In the genomic region with DNA sequence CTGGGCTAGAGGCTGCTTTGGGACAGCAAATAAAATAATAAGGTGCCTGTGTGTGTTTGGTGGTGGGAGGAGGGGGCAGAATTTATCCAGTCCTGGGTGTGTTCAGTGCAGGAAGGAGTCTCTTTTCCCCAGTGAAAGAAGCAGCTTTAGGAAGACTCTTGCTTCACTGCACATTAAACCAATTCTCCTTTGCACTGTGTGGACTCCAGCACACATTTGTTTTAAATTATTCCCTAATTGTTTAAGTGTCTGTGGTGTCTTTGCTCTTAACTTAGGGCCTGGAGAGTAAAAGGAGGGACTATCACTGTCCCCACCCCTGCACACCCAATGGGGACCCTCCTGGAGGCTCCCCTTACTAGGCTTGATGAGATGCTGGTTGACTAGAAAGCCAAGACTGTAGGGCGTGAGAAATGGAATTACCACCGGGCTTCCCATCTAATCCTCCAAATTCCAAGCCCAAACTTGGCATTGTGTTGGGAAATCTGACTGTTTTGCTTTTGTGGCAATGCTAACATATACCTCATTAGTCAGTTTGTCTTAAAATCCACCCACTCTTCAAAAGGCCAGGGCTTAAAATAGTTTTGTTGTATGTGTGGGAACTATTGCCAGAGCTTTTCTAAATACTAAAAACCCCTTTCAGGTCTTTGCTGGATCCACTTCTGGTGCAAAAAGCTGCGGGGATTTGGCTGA, we compare ENCODE assay signal across 32 cellular contexts. TPM values are rescaled to one million over a fixed set of nuclear protein-coding genes. Genes with fewer than 3 reads are reported as not detected.
DNase-seq lines count a peak whose midpoint lies in the region; ATAC-seq and TF ChIP-seq lines count a peak whose summit lies in the region.
"Had no signal": no experiment of that assay in that cellular context is flagged by ENCODE, and none has a peak within 500 bp of the region (broad histone marks: within the 10 kb centered on the region; RNA-seq: fewer than 3 reads in every experiment).

No MANE protein-coding gene starts in this region.

- H3K14ac ChIP-seq in H9 (ENCODE audit: insufficient read depth, low read length) = no peak overlapping the region

- no peak overlapping the region for H3K56ac ChIP-seq in H9 (ENCODE audit: insufficient read length, low read depth, low read length)

- H2BK12ac ChIP-seq in H9 (ENCODE audit: insufficient read length, low read depth, low read length) = no peak overlapping the region

- H3K9me3 ChIP-seq in hepatocyte (ENCODE audit: low read depth) (peaks cover 5% of the 10 kb centered on the region), stomach smooth muscle (ENCODE audit: control insufficient read depth in 2 of 2, low read length in 2 of 2) (no peaks in the 10 kb centered on the region), H9 (ENCODE audit: control insufficient read depth, low read depth, low read length) (no peaks in the 10 kb centered on the region)
- H3K9me3 ChIP-seq: MG63, neutrophil had no signal

- no peaks in the 10 kb centered on the region for H3K9me3 Mint-ChIP-seq in H9

- no peak overlapping the region for H2AK5ac ChIP-seq in H9 (ENCODE audit: insufficient read length, low read length)

- ATAC-seq in HG03378 (IDR thresholded peaks at IDR 0.05; ENCODE audit: unreplicated experiment) = no peak

- WGBS in hepatocyte (ENCODE audit: low lambda C conversion rate, missing lambda C conversion rate) = 72% methylated on average over 3 of the region's 3 CpGs
- WGBS in H9 (ENCODE audit: extremely low coverage, insufficient read length, low lambda C conversion rate) = no CpG with 5 or more reads among the region's 3 CpGs

- H4K8ac ChIP-seq in H9 (replicated peaks; ENCODE audit: insufficient read length, low read depth, low read length) = no peak overlapping the region

- H3K36me3 Mint-ChIP-seq in H9 (ENCODE audit: insufficient read depth in 1 of 3, low read depth in 3 of 3) = no peaks in the 10 kb centered on the region; a peak in 1 of 7 replicates
- H3K36me3 Mint-ChIP-seq: immature natural killer cell had no signal

- H2BK5ac ChIP-seq in H9 (ENCODE audit: insufficient read length, low read length) = no peak overlapping the region

- H3K9ac ChIP-seq in stomach smooth muscle (ENCODE audit: low read length in 2 of 2) (peak overlapping the region in 1 of 2 donors; percentile 36), H9 (ENCODE audit: extremely low read depth, insufficient read length, low read length) (no peak overlapping the region)

- no peaks in the 10 kb centered on the region for H3K23me2 ChIP-seq in H9 (ENCODE audit: insufficient read length, low read depth, low read length, poor library complexity, severe bottlenecking)

- H3K4me3 ChIP-seq in hepatocyte (no peak overlapping the region), stomach smooth muscle (ENCODE audit: low read length in 2 of 2) (peak overlapping the region in 1 of 2 donors; percentile 40)
- H3K4me3 ChIP-seq: MG63 had no signal

- H3K4me1 ChIP-seq in hepatocyte (ENCODE audit: insufficient read depth) = peaks cover 12% of the 10 kb centered on the region
- H3K4me1 ChIP-seq in stomach smooth muscle (ENCODE audit: control insufficient read depth, insufficient read depth, low read length) = peaks cover 31% of the 10 kb centered on the region
- H3K4me1 ChIP-seq in H9 (ENCODE audit: insufficient read depth, low read length) = peaks cover 3% of the 10 kb centered on the region; the same call in 1 of the 2 replicates

- no peak overlapping the region for H3K18ac ChIP-seq in H9 (ENCODE audit: insufficient read length, low read depth, low read length)

- H2BK15ac ChIP-seq in H9 (ENCODE audit: low read depth, low read length) = no peak overlapping the region

- H3K23ac ChIP-seq in H9 (ENCODE audit: insufficient read length, low read depth, low read length) = no peak overlapping the region

- no peaks in the 10 kb centered on the region for H3K79me1 ChIP-seq in H9 (ENCODE audit: insufficient read depth, low read depth, low read length, poor library complexity, severe bottlenecking)

- H2BK120ac ChIP-seq in H9 (ENCODE audit: low read depth, low read length, poor library complexity, severe bottlenecking) = no peak overlapping the region

- peaks cover 19 to 20% of the 10 kb centered on the region in 2 experiments for H3K4me1 Mint-ChIP-seq in H9
- H3K4me1 Mint-ChIP-seq: activated CD4-positive, alpha-beta T cell treated with anti-CD3 and anti-CD28 coated beads, Interleukin-2, amount 10 ng/mL, durations not matched to agents 24 days and 14 days; immature natural killer cell had no signal

- H3K36me3 ChIP-seq in hepatocyte (replicated peaks; ENCODE audit: insufficient read depth, low read depth) = no peaks in the 10 kb centered on the region
- H3K36me3 ChIP-seq in stomach smooth muscle (ENCODE audit: control insufficient read depth in 2 of 2, insufficient read depth in 2 of 2, low read length in 2 of 2) = no peaks in the 10 kb centered on the region
- H3K36me3 ChIP-seq: MG63, neutrophil, WERI-Rb-1 had no signal

- no peak overlapping the region for H2BK20ac ChIP-seq in H9 (ENCODE audit: low read depth, low read length, poor library complexity, severe bottlenecking)

- no peak overlapping the region for H3T11ph ChIP-seq in H9 (ENCODE audit: low read length)

- no peak overlapping the region; a peak in 1 of 7 replicates for H3K27ac Mint-ChIP-seq in H9
- H3K27ac Mint-ChIP-seq: activated CD4-positive, alpha-beta T cell treated with anti-CD3 and anti-CD28 coated beads, Interleukin-2, amount 10 ng/mL, durations not matched to agents 24 days and 14 days; activated T-cell treated with anti-CD3 and anti-CD28 coated beads, Interleukin-2, amount 50 U/mL, for 24 hours; dendritic cell treated with granulocyte-macrophage colony-stimulating factor and Interleukin-4, amounts not matched to agents 40 ng/mL and 50 ng/mL, for 4 days; immature natural killer cell had no signal

- peak; percentile 52 for DNase-seq in AG20443 (ENCODE audit: low spot score)
- DNase-seq in astrocyte of the hippocampus (ENCODE audit: low read depth, low spot score) = peak; percentile 64
- no peak for DNase-seq in hepatocyte (ENCODE audit: low spot score)
- no peak for DNase-seq in SIG-M5 (lab: John Stamatoyannopoulos, UW)
- DNase-seq in H9 = no peak
- DNase-seq in DMS79 (lab: John Stamatoyannopoulos, UW) = no peak
- DNase-seq: ACHN; activated CD4-positive, alpha-beta T cell treated with anti-CD3 and anti-CD28 coated beads, Interleukin-2, amount 10 ng/mL, durations not matched to agents 24 days and 14 days; activated gamma-delta T cell treated with Interleukin-2 at 50 U/mL for 16 hours; activated T-cell treated with anti-CD3 and anti-CD28 coated beads, Interleukin-2, amount 50 U/mL, for 24 hours; caudate nucleus; DND-41; H7; hypothalamus; immature natural killer cell; KG1; MG63; NCI-H1105; NCI-H187 treated with DMSO at 0.1 percent for 48 hours; NCI-H2171; NCI-H82; posterior cingulate gyrus; SHP77 treated with DMSO at 0.1 percent for 48 hours; stimulated activated CD4-positive, alpha-beta T cell treated with anti-CD3 and anti-CD28 coated beads, Interleukin-4, amount 100 ng/mL, for 1 hour; T1000; trophoblast cell; WERI-Rb-1 had no signal

- H3K9me2 ChIP-seq in hepatocyte (replicated peaks; ENCODE audit: insufficient read depth) = no peaks in the 10 kb centered on the region

- no peak overlapping the region for H4K91ac ChIP-seq in H9 (ENCODE audit: insufficient read length, low read depth, low read length)

- no peak overlapping the region for H2AFZ ChIP-seq in hepatocyte
- no peak overlapping the region for H2AFZ ChIP-seq in H9 (ENCODE audit: low read length)

- no peaks in the 10 kb centered on the region for H3K27me3 Mint-ChIP-seq in H9 (ENCODE audit: low read depth)
- H3K27me3 Mint-ChIP-seq: dendritic cell treated with granulocyte-macrophage colony-stimulating factor and Interleukin-4, amounts not matched to agents 40 ng/mL and 50 ng/mL, for 4 days had no signal

- H3K4ac ChIP-seq in H9 (ENCODE audit: low read depth, low read length) = no peak overlapping the region

- no peak for TF ChIP-seq CTCF in hepatocyte (IDR thresholded peaks at IDR 0.05; ENCODE audit: poor library complexity)
- no peak for TF ChIP-seq CTCF in H9 (conservative IDR thresholded peaks at IDR 0.05)

- no peaks in the 10 kb centered on the region for H4K20me1 ChIP-seq in hepatocyte (ENCODE audit: insufficient read depth, poor library complexity, severe bottlenecking)
- H4K20me1 ChIP-seq in H9 (ENCODE audit: control insufficient read depth, insufficient read depth, insufficient read length) = no peaks in the 10 kb centered on the region

- H3K4me3 Mint-ChIP-seq in H9 = no peak overlapping the region
- H3K4me3 Mint-ChIP-seq: activated CD4-positive, alpha-beta T cell treated with anti-CD3 and anti-CD28 coated beads, Interleukin-2, amount 10 ng/mL, durations not matched to agents 24 days and 14 days; activated T-cell treated with anti-CD3 and anti-CD28 coated beads, Interleukin-2, amount 50 U/mL, for 24 hours; dendritic cell treated with granulocyte-macrophage colony-stimulating factor and Interleukin-4, amounts not matched to agents 40 ng/mL and 50 ng/mL, for 4 days; immature natural killer cell had no signal

- no peak overlapping the region for H3K4me2 ChIP-seq in hepatocyte
- no peak overlapping the region for H3K4me2 ChIP-seq in H9 (ENCODE audit: insufficient read depth, insufficient read length, low read length)

- H3K27me3 ChIP-seq in hepatocyte (no peaks in the 10 kb centered on the region), stomach smooth muscle (ENCODE audit: control insufficient read depth in 1 of 2, insufficient read depth in 2 of 2, low read length in 2 of 2) (no peaks in the 10 kb centered on the region), H9 (ENCODE audit: insufficient read depth, low read length) (no peaks in the 10 kb centered on the region)
- H3K27me3 ChIP-seq: MG63 had no signal

- H4K5ac ChIP-seq in H9 (ENCODE audit: insufficient read length, low read depth, low read length) = no peak overlapping the region

- no peaks in the 10 kb centered on the region for H3K79me2 ChIP-seq in hepatocyte
- H3K79me2 ChIP-seq in H9 (ENCODE audit: insufficient read depth, low read length) = no peaks in the 10 kb centered on the region

- H3K27ac ChIP-seq in hepatocyte (peak overlapping the region; percentile 19), stomach smooth muscle (ENCODE audit: low read length) (peak overlapping the region; percentile 60), H9 (ENCODE audit: insufficient read length, low read depth, low read length) (no peak overlapping the region)
- H3K27ac ChIP-seq: neutrophil, WERI-Rb-1 had no signal

RNA-seq across cellular contexts. Expression of a gene that starts 13.4 kb away (rescaled TPM):
- total RNA-seq in hepatocyte (11.4 and 15.1 TPM in 2 replicates), H9 (2021) (1.0 and 1.1 TPM in 2 replicates)
- polyA plus RNA-seq in hepatocyte = 8.3 and 11.7 TPM in 2 replicates
- total RNA-seq: activated CD4-positive, alpha-beta T cell treated with anti-CD3 and anti-CD28 coated beads, Interleukin-2, amount 10 ng/mL, durations not matched to agents 24 days and 14 days; NCI-H460 had no signal
- polyA plus RNA-seq: immature natural killer cell had no signal

RNA-seq across cellular contexts. Expression of a gene that starts 53.5 kb away (rescaled TPM):
- total RNA-seq in hepatocyte (0.28 and 0.87 TPM in 2 replicates), H9 (2021) (0.63 and 0.88 TPM in 2 replicates)
- polyA plus RNA-seq in hepatocyte = 2.2 and 2.3 TPM in 2 replicates
- total RNA-seq: NCI-H460 had no signal
- polyA plus RNA-seq: immature natural killer cell had no signal

Comparison
In these comparisons a context has a peak if more than half of its experiments do, and no peak if none do; other contexts are left out.
1. DNase-seq: peak in AG20443 (single experiment) and astrocyte of the hippocampus (single experiment); none in hepatocyte (single experiment), SIG-M5 (single experiment), H9 (single experiment) and DMS79 (single experiment).